Comparison of ENCODE assay signal across 1 cellular context in the genomic region with DNA sequence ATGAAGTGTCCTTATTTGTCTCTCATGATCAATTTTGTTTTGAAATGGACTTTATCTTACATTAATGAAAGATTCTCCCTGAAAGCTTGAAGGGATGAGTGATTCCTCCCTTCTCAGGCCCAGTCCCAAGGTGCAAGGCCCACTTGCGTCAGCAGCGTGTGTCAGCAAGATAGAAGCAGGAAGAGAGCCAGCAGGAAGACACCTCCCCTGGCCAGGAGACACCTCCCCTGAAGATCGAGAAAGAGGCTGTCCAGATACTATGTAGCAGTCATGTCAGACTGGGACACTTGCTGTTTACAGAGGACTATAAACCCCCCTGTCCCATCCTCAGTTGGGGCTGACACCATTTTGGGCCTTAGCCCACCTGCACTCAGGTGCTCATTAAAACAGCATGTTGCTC.
TF ChIP-seq lines count a peak whose summit lies in the region.

No MANE protein-coding gene starts in this region.

TF ChIP-seq in K562, 482 proteins besides CTCF, POLR2A, EP300 and RAD21 (continues in another document):
- TF ChIP-seq RERE (CRISPR knock-in tag; IDR thresholded peaks at IDR 0.05; ENCODE audit: borderline replicate concordance) (no peak), DEAF1 (CRISPR knock-in tag; IDR thresholded peaks at IDR 0.05) (no peak), SIN3B (IDR thresholded peaks at IDR 0.05; ENCODE audit: low read depth) (no peak), SMAD4 (CRISPR knock-in tag; conservative IDR thresholded peaks at IDR 0.05) (no peak), NFE2 (IDR thresholded peaks at IDR 0.05; ENCODE audit: low read depth) (peak; percentile 65), CREM (IDR thresholded peaks at IDR 0.05; ENCODE audit: low read depth) (peak; percentile 55), PHF20 (IDR thresholded peaks at IDR 0.05; ENCODE audit: partially characterized antibody) (no peak), TEAD2 (tag; IDR thresholded peaks at IDR 0.05) (no peak), FOXA1 (IDR thresholded peaks at IDR 0.05; ENCODE audit: borderline replicate concordance) (no peak), CBFA2T3 (IDR thresholded peaks at IDR 0.05) (no peak), ATF3 (IDR thresholded peaks at IDR 0.05) (peak; percentile 73; the same call in 1 of the 2 replicates), ATF3 (CRISPR knock-in tag; conservative IDR thresholded peaks at IDR 0.05) (no peak), PHB2 (IDR thresholded peaks at IDR 0.05; ENCODE audit: low read depth) (no peak), THAP12 (CRISPR knock-in tag; IDR thresholded peaks at IDR 0.05) (no peak), JUND (IDR thresholded peaks at IDR 0.05; ENCODE audit: borderline replicate concordance, low read depth, low read length) (peak; percentile 28; the same call in 1 of the 2 replicates), JUND (tag; IDR thresholded peaks at IDR 0.05; ENCODE audit: borderline replicate concordance, low read depth, low read length) (no peak), ATF7 (IDR thresholded peaks at IDR 0.05) (0 out of 2 replicates have a peak, but pooled peaks have one; percentile 17), RFX5 (IDR thresholded peaks at IDR 0.05; ENCODE audit: low read depth, low read length) (no peak), CUX1 (CRISPR knock-in tag; IDR thresholded peaks at IDR 0.05) (no peak), GATAD2A (IDR thresholded peaks at IDR 0.05) (no peak), ATF1 (CRISPR knock-in tag; IDR thresholded peaks at IDR 0.05) (no peak), ATF1 (tag; IDR thresholded peaks at IDR 0.05) (0 out of 2 replicates have a peak, but pooled peaks have one; percentile 32), HNRNPUL1 (IDR thresholded peaks at IDR 0.05; ENCODE audit: low read length) (no peak)
- TF ChIP-seq, protein P1, sequence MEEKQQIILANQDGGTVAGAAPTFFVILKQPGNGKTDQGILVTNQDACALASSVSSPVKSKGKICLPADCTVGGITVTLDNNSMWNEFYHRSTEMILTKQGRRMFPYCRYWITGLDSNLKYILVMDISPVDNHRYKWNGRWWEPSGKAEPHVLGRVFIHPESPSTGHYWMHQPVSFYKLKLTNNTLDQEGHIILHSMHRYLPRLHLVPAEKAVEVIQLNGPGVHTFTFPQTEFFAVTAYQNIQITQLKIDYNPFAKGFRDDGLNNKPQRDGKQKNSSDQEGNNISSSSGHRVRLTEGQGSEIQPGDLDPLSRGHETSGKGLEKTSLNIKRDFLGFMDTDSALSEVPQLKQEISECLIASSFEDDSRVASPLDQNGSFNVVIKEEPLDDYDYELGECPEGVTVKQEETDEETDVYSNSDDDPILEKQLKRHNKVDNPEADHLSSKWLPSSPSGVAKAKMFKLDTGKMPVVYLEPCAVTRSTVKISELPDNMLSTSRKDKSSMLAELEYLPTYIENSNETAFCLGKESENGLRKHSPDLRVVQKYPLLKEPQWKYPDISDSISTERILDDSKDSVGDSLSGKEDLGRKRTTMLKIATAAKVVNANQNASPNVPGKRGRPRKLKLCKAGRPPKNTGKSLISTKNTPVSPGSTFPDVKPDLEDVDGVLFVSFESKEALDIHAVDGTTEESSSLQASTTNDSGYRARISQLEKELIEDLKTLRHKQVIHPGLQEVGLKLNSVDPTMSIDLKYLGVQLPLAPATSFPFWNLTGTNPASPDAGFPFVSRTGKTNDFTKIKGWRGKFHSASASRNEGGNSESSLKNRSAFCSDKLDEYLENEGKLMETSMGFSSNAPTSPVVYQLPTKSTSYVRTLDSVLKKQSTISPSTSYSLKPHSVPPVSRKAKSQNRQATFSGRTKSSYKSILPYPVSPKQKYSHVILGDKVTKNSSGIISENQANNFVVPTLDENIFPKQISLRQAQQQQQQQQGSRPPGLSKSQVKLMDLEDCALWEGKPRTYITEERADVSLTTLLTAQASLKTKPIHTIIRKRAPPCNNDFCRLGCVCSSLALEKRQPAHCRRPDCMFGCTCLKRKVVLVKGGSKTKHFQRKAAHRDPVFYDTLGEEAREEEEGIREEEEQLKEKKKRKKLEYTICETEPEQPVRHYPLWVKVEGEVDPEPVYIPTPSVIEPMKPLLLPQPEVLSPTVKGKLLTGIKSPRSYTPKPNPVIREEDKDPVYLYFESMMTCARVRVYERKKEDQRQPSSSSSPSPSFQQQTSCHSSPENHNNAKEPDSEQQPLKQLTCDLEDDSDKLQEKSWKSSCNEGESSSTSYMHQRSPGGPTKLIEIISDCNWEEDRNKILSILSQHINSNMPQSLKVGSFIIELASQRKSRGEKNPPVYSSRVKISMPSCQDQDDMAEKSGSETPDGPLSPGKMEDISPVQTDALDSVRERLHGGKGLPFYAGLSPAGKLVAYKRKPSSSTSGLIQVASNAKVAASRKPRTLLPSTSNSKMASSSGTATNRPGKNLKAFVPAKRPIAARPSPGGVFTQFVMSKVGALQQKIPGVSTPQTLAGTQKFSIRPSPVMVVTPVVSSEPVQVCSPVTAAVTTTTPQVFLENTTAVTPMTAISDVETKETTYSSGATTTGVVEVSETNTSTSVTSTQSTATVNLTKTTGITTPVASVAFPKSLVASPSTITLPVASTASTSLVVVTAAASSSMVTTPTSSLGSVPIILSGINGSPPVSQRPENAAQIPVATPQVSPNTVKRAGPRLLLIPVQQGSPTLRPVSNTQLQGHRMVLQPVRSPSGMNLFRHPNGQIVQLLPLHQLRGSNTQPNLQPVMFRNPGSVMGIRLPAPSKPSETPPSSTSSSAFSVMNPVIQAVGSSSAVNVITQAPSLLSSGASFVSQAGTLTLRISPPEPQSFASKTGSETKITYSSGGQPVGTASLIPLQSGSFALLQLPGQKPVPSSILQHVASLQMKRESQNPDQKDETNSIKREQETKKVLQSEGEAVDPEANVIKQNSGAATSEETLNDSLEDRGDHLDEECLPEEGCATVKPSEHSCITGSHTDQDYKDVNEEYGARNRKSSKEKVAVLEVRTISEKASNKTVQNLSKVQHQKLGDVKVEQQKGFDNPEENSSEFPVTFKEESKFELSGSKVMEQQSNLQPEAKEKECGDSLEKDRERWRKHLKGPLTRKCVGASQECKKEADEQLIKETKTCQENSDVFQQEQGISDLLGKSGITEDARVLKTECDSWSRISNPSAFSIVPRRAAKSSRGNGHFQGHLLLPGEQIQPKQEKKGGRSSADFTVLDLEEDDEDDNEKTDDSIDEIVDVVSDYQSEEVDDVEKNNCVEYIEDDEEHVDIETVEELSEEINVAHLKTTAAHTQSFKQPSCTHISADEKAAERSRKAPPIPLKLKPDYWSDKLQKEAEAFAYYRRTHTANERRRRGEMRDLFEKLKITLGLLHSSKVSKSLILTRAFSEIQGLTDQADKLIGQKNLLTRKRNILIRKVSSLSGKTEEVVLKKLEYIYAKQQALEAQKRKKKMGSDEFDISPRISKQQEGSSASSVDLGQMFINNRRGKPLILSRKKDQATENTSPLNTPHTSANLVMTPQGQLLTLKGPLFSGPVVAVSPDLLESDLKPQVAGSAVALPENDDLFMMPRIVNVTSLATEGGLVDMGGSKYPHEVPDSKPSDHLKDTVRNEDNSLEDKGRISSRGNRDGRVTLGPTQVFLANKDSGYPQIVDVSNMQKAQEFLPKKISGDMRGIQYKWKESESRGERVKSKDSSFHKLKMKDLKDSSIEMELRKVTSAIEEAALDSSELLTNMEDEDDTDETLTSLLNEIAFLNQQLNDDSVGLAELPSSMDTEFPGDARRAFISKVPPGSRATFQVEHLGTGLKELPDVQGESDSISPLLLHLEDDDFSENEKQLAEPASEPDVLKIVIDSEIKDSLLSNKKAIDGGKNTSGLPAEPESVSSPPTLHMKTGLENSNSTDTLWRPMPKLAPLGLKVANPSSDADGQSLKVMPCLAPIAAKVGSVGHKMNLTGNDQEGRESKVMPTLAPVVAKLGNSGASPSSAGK (IDR thresholded peaks at IDR 0.05): 0 out of 2 replicates have a peak, but pooled peaks have one; percentile 23
